ENCODE assay signal across 8 cellular contexts in the genomic region with DNA sequence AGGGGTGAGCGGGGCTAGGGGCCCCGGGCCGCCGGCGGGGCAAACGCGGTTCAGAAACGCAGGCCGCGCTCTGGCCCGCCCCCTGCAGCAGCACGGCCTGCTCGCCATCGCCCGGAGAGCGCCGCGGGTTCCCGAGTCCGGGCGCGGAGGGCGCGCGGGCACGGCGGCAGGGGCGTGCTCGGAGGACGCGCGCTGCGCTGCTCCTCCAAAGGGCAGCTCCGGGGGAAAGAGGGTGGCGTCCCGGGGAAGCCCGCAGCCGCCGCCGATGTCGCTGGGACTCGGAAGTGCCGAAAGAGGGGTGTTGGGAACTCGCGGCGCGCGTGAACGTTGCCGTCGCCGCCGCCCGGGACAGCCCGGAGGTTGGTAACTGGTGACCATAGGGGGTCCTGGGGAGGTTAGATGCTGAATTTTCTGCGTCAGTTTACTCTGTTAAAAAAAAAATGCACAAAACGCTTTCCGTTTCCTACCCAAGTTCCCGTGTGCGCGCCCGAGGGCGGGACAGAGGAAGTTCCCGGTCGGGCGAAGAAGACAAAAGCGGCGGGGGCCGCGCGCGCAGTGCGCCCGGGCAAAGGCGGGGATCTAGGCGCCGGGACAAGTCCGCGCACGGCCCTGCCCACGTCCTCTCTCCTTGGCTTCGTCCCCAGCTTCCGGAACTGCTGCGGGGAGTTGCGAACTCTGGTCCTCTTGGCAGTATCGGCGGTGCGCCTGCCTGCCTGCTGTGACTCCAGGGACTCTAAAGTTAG. TPM values are rescaled to one million over a fixed set of nuclear protein-coding genes. Genes with fewer than 3 reads are reported as not detected.
DNase-seq lines count a peak whose midpoint lies in the region; ATAC-seq, FAIRE-seq and TF ChIP-seq lines count a peak whose summit lies in the region.

A gene (plus strand): TSS at position 157 of the 743 bp plus-strand sequence. CDS start 20,074 bp downstream, outside the sequence.

- H3K4me3 ChIP-seq in WI38 (ENCODE audit: low read depth, low read length) = peak within 1 kb of the TSS; percentile 68
- peak within 1 kb of the TSS; percentile 78 to 80 for H3K4me3 ChIP-seq in kidney (ENCODE audit: low read length in 2 of 2)

- peak; percentile 54 for TF ChIP-seq POLR2A in GM18505 (IDR thresholded peaks at IDR 0.05; ENCODE audit: borderline replicate concordance, extremely low read depth, insufficient read depth, insufficient read length)

- no peaks in the 10 kb centered on the region for H3K9me3 ChIP-seq in kidney (ENCODE audit: control insufficient read depth in 1 of 2, low read length in 2 of 2)

- peak within 1 kb of the TSS; percentile 85 to 93 for H3K9ac ChIP-seq in kidney (ENCODE audit: low read length in 2 of 2)

- peaks cover 0 to 7% of the 10 kb centered on the region in 2 donors for H3K4me1 ChIP-seq in kidney (ENCODE audit: control insufficient read depth in 1 of 2, insufficient read depth in 1 of 2, low read depth in 1 of 2, low read length in 2 of 2)

- TF ChIP-seq CTCF in WI38 (IDR thresholded peaks at IDR 0.05; ENCODE audit: low read depth, low read length) (no peak), kidney (IDR thresholded peaks at IDR 0.05; ENCODE audit: borderline replicate concordance, extremely low read depth, insufficient read depth) (no peak)

- H3K36me3 ChIP-seq in kidney (ENCODE audit: control insufficient read depth in 1 of 2, insufficient read depth in 2 of 2, low read length in 2 of 2) = no peaks in the 10 kb centered on the region

- no peak for FAIRE-seq in kidney (lab: Jason Lieb, UNC)

- peak; percentile 54 for DNase-seq in A172 (ENCODE audit: low spot score)
- DNase-seq in NCI-H2029 (lab: John Stamatoyannopoulos, UW) = peak; percentile 46
- DNase-seq in cerebellar cortex (ENCODE audit: low spot score) = peak; percentile 44
- peak; percentile 95 for DNase-seq in kidney
- DNase-seq in stimulated activated CD4-positive, alpha-beta T cell treated with anti-CD3 and anti-CD28 coated beads, Interleukin-12 subunit alpha, Interleukin-12 subunit beta, amount 100 ng/mL, for 48 hours (ENCODE audit: low read depth in 2 of 3, low spot score in 1 of 3) = peak in 2 of 3 donors; percentile 28 to 63

- intact Hi-C loops in kidney (cut with DNase I) = no loop called here

- ATAC-seq in GM18505 (IDR thresholded peaks at IDR 0.05; ENCODE audit: unreplicated experiment) = peak; percentile 58
- ATAC-seq in HG02938 (IDR thresholded peaks at IDR 0.05; ENCODE audit: unreplicated experiment) = peak; percentile 35

- H3K27ac ChIP-seq in kidney (ENCODE audit: low read depth in 2 of 2, low read length in 2 of 2) = peak within 1 kb of the TSS; percentile 89 to 92

RNA-seq across cellular contexts. Expression of the gene that starts here (rescaled TPM):
- total RNA-seq in A172 (2014; rRNA removed; shearing (Covaris generic)) = 10.7 and 24.7 TPM in 2 replicates
- total RNA-seq in kidney = 9.7 TPM
- polyA plus RNA-seq in kidney (ENCODE audit: insufficient read depth, low read depth, low replicate concordance) = 5.5 TPM

Comparison
In these comparisons a context has a peak if more than half of its experiments do, and no peak if none do; other contexts are left out.
1. Peak in every context shown above with its lines: DNase-seq, ATAC-seq, H3K4me3 ChIP-seq and H3K27ac ChIP-seq.
2. DNase-seq: peak in every context shown above with its lines; median percentile 95 in kidney; 54 in A172; 46 in NCI-H2029; 46 in stimulated activated CD4-positive, alpha-beta T cell treated with anti-CD3 and anti-CD28 coated beads, Interleukin-12 subunit alpha, Interleukin-12 subunit beta, amount 100 ng/mL, for 48 hours; 44 in cerebellar cortex.